In the genomic region with DNA sequence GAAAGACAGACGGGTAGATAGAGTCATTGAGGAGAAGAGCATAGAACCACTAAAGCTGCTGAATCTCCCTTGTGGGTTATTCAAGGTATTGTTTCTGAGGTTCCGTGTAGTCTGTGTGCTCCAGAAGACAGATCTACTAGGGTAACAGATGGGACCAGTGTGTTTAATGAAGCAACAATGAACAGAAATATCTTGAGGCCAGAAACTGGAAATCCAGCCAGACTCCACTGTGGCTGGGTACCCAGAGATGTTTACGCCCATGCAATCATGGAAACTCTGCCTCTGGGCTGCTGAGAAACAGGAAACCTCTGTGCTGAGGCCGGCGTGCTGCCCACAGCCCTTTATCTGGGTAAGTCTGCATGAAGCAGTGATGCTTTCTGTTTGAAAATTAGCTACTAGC, we compare ENCODE assay signal across 8 cellular contexts. TPM values are rescaled to one million over a fixed set of nuclear protein-coding genes. Genes with fewer than 3 reads are reported as not detected.
DNase-seq lines count a peak whose midpoint lies in the region; ATAC-seq and TF ChIP-seq lines count a peak whose summit lies in the region.

No MANE protein-coding gene starts in this region.

- peak; percentile 86 for DNase-seq in NCI-H1694 (lab: John Stamatoyannopoulos, UW)
- DNase-seq in activated CD8-positive, alpha-beta memory T cell treated with anti-CD3 and anti-CD28 coated beads, Interleukin-2, amount 50 U/mL, for 48 hours = peak; percentile 74
- DNase-seq in fibroblast of villous mesenchyme (ENCODE audit: low read depth) = peak; percentile 26
- DNase-seq in stimulated activated CD8-positive, alpha-beta memory T cell treated with anti-CD3 and anti-CD28 coated beads, Interleukin-2, amount 100 ng/mL, for 48 hours (ENCODE audit: low read depth in 2 of 2) = peak; percentile 32 to 36
- no peak for DNase-seq in SW 1271 (lab: John Stamatoyannopoulos, UW)
- no peak for DNase-seq in NCI-H1105 (lab: John Stamatoyannopoulos, UW)

- TF ChIP-seq CTCF in fibroblast of villous mesenchyme (IDR thresholded peaks at IDR 0.05; ENCODE audit: insufficient read depth, low read depth, low read length) = no peak

- no peak overlapping the region for H3K4me3 ChIP-seq in fibroblast of villous mesenchyme (ENCODE audit: low read depth, low read length)

- no peak for ATAC-seq in GM18519 (IDR thresholded peaks at IDR 0.05; ENCODE audit: low FRiP score, unreplicated experiment)
- ATAC-seq in GM18873 (IDR thresholded peaks at IDR 0.05; ENCODE audit: low FRiP score, unreplicated experiment) = no peak

RNA-seq across cellular contexts. Expression of gene PROX2, which starts 8.3 kb away (rescaled TPM):
- under 0.01 TPM in 1 of 2 replicates, not detected in the other for total RNA-seq in fibroblast of villous mesenchyme

RNA-seq across cellular contexts. Expression of gene DLST, which starts 14.0 kb away (rescaled TPM):
- 61.5 and 62.6 TPM in 2 replicates for total RNA-seq in fibroblast of villous mesenchyme

RNA-seq across cellular contexts. Expression of gene RPS6KL1, which starts 55.4 kb away (rescaled TPM):
- total RNA-seq in fibroblast of villous mesenchyme = 1.6 and 2.2 TPM in 2 replicates

Comparison
In these comparisons a context has a peak if more than half of its experiments do, and no peak if none do; other contexts are left out.
1. DNase-seq: peak in NCI-H1694 (single experiment), activated CD8-positive, alpha-beta memory T cell treated with anti-CD3 and anti-CD28 coated beads, Interleukin-2, amount 50 U/mL, for 48 hours (single experiment), fibroblast of villous mesenchyme (single experiment) and stimulated activated CD8-positive, alpha-beta memory T cell treated with anti-CD3 and anti-CD28 coated beads, Interleukin-2, amount 100 ng/mL, for 48 hours (2 of 2); none in SW 1271 (0 of 2) and NCI-H1105 (single experiment).